ENCODE assay signal across 2 cellular contexts in the genomic region with DNA sequence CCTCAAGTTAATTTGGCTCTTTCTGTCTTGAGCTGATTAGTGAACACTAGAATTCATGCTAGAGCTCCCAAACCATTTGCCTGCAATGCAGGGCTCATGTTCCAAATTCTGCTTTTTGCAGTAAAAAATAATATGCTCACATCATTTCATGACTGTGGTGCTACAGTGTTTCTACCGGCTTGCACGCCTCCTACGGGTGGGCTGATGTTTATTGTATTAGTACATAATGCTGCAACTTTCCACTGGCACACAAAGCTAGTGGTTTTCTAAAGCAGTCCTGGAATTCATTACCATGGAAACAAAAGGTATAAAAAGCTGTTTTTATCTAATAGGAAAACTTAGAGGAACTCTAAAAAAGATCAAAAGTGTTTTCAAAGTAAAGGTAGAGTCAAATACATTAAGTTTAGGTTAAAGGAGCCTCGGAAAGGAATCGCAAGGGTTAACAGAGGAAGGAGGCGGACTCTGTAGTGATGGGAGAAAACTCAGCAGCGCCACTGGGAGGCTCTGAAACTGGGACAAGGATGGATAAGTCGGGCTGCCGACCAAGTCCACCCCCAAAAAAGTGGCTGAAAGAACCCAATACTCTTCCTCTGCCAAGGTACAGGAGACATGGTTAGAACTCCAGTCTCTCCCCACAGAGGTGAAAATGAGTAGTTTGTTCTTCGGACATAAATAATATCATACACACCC.
TF ChIP-seq lines count a peak whose summit lies in the region.

No MANE protein-coding gene starts in this region.

TF ChIP-seq in GM23338, 12 proteins besides CTCF, POLR2A, EP300 and RAD21 (continued from another document):
- TF ChIP-seq, protein P1, sequence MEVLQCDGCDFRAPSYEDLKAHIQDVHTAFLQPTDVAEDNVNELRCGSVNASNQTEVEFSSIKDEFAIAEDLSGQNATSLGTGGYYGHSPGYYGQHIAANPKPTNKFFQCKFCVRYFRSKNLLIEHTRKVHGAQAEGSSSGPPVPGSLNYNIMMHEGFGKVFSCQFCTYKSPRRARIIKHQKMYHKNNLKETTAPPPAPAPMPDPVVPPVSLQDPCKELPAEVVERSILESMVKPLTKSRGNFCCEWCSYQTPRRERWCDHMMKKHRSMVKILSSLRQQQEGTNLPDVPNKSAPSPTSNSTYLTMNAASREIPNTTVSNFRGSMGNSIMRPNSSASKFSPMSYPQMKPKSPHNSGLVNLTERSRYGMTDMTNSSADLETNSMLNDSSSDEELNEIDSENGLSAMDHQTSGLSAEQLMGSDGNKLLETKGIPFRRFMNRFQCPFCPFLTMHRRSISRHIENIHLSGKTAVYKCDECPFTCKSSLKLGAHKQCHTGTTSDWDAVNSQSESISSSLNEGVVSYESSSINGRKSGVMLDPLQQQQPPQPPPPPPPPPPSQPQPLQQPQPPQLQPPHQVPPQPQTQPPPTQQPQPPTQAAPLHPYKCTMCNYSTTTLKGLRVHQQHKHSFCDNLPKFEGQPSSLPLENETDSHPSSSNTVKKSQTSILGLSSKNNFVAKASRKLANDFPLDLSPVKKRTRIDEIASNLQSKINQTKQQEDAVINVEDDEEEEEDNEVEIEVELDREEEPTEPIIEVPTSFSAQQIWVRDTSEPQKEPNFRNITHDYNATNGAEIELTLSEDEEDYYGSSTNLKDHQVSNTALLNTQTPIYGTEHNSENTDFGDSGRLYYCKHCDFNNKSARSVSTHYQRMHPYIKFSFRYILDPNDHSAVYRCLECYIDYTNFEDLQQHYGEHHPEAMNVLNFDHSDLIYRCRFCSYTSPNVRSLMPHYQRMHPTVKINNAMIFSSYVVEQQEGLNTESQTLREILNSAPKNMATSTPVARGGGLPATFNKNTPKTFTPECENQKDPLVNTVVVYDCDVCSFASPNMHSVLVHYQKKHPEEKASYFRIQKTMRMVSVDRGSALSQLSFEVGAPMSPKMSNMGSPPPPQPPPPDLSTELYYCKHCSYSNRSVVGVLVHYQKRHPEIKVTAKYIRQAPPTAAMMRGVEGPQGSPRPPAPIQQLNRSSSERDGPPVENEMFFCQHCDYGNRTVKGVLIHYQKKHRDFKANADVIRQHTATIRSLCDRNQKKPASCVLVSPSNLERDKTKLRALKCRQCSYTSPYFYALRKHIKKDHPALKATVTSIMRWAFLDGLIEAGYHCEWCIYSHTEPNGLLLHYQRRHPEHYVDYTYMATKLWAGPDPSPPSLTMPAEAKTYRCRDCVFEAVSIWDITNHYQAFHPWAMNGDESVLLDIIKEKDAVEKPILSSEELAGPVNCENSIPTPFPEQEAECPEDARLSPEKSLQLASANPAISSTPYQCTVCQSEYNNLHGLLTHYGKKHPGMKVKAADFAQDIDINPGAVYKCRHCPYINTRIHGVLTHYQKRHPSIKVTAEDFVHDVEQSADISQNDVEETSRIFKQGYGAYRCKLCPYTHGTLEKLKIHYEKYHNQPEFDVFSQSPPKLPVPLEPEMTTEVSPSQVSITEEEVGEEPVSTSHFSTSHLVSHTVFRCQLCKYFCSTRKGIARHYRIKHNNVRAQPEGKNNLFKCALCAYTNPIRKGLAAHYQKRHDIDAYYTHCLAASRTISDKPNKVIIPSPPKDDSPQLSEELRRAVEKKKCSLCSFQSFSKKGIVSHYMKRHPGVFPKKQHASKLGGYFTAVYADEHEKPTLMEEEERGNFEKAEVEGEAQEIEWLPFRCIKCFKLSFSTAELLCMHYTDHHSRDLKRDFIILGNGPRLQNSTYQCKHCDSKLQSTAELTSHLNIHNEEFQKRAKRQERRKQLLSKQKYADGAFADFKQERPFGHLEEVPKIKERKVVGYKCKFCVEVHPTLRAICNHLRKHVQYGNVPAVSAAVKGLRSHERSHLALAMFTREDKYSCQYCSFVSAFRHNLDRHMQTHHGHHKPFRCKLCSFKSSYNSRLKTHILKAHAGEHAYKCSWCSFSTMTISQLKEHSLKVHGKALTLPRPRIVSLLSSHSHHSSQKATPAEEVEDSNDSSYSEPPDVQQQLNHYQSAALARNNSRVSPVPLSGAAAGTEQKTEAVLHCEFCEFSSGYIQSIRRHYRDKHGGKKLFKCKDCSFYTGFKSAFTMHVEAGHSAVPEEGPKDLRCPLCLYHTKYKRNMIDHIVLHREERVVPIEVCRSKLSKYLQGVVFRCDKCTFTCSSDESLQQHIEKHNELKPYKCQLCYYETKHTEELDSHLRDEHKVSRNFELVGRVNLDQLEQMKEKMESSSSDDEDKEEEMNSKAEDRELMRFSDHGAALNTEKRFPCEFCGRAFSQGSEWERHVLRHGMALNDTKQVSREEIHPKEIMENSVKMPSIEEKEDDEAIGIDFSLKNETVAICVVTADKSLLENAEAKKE (CRISPR knock-in tag; IDR thresholded peaks at IDR 0.05), result no peak
- TF ChIP-seq, protein P2, sequence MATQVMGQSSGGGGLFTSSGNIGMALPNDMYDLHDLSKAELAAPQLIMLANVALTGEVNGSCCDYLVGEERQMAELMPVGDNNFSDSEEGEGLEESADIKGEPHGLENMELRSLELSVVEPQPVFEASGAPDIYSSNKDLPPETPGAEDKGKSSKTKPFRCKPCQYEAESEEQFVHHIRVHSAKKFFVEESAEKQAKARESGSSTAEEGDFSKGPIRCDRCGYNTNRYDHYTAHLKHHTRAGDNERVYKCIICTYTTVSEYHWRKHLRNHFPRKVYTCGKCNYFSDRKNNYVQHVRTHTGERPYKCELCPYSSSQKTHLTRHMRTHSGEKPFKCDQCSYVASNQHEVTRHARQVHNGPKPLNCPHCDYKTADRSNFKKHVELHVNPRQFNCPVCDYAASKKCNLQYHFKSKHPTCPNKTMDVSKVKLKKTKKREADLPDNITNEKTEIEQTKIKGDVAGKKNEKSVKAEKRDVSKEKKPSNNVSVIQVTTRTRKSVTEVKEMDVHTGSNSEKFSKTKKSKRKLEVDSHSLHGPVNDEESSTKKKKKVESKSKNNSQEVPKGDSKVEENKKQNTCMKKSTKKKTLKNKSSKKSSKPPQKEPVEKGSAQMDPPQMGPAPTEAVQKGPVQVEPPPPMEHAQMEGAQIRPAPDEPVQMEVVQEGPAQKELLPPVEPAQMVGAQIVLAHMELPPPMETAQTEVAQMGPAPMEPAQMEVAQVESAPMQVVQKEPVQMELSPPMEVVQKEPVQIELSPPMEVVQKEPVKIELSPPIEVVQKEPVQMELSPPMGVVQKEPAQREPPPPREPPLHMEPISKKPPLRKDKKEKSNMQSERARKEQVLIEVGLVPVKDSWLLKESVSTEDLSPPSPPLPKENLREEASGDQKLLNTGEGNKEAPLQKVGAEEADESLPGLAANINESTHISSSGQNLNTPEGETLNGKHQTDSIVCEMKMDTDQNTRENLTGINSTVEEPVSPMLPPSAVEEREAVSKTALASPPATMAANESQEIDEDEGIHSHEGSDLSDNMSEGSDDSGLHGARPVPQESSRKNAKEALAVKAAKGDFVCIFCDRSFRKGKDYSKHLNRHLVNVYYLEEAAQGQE (IDR thresholded peaks at IDR 0.05; ENCODE audit: unreplicated experiment), result no peak
- TF ChIP-seq STAT1 (IDR thresholded peaks at IDR 0.05; ENCODE audit: unreplicated experiment) (no peak), POLR2AphosphoS5 (IDR thresholded peaks at IDR 0.05; ENCODE audit: low read depth) (no peak), ZNF331 (CRISPR knock-in tag; IDR thresholded peaks at IDR 0.05; ENCODE audit: low read depth) (no peak), EZH2 (IDR thresholded peaks at IDR 0.05; ENCODE audit: low read depth, unreplicated experiment) (no peak), JUNB (IDR thresholded peaks at IDR 0.05; ENCODE audit: unreplicated experiment) (no peak), NANOG (IDR thresholded peaks at IDR 0.05; ENCODE audit: borderline replicate concordance) (no peak)

TF ChIP-seq in WTC11, 78 proteins besides CTCF, POLR2A, EP300 and RAD21 (continued from another document):
- TF ChIP-seq, protein P3, sequence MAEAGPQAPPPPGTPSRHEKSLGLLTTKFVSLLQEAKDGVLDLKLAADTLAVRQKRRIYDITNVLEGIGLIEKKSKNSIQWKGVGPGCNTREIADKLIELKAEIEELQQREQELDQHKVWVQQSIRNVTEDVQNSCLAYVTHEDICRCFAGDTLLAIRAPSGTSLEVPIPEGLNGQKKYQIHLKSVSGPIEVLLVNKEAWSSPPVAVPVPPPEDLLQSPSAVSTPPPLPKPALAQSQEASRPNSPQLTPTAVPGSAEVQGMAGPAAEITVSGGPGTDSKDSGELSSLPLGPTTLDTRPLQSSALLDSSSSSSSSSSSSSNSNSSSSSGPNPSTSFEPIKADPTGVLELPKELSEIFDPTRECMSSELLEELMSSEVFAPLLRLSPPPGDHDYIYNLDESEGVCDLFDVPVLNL (CRISPR knock-in tag; IDR thresholded peaks at IDR 0.05; ENCODE audit: borderline replicate concordance, low read depth), result no peak
- TF ChIP-seq, protein P4, sequence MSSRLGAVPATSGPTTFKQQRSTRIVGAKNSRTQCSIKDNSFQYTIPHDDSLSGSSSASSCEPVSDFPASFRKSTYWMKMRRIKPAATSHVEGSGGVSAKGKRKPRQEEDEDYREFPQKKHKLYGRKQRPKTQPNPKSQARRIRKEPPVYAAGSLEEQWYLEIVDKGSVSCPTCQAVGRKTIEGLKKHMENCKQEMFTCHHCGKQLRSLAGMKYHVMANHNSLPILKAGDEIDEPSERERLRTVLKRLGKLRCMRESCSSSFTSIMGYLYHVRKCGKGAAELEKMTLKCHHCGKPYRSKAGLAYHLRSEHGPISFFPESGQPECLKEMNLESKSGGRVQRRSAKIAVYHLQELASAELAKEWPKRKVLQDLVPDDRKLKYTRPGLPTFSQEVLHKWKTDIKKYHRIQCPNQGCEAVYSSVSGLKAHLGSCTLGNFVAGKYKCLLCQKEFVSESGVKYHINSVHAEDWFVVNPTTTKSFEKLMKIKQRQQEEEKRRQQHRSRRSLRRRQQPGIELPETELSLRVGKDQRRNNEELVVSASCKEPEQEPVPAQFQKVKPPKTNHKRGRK (CRISPR knock-in tag; IDR thresholded peaks at IDR 0.05; ENCODE audit: borderline replicate concordance), result no peak
- TF ChIP-seq, protein P5, sequence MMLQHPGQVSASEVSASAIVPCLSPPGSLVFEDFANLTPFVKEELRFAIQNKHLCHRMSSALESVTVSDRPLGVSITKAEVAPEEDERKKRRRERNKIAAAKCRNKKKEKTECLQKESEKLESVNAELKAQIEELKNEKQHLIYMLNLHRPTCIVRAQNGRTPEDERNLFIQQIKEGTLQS (CRISPR knock-in tag; conservative IDR thresholded peaks at IDR 0.05), result no peak
- TF ChIP-seq RELA (CRISPR knock-in tag; IDR thresholded peaks at IDR 0.05; ENCODE audit: borderline replicate concordance) (no peak), ZNF317 (CRISPR knock-in tag; IDR thresholded peaks at IDR 0.05; ENCODE audit: borderline replicate concordance, low read depth) (no peak), FOXK1 (CRISPR knock-in tag; IDR thresholded peaks at IDR 0.05) (no peak), ZNF396 (CRISPR knock-in tag; IDR thresholded peaks at IDR 0.05; ENCODE audit: borderline replicate concordance) (no peak), FOXJ3 (CRISPR knock-in tag; IDR thresholded peaks at IDR 0.05; ENCODE audit: borderline replicate concordance) (no peak), NR2C2 (CRISPR knock-in tag; IDR thresholded peaks at IDR 0.05) (no peak), ZNF138 (CRISPR knock-in tag; conservative IDR thresholded peaks at IDR 0.05) (no peak), ZNF263 (CRISPR knock-in tag; IDR thresholded peaks at IDR 0.05; ENCODE audit: low read depth) (no peak)
- TF ChIP-seq, protein P6, sequence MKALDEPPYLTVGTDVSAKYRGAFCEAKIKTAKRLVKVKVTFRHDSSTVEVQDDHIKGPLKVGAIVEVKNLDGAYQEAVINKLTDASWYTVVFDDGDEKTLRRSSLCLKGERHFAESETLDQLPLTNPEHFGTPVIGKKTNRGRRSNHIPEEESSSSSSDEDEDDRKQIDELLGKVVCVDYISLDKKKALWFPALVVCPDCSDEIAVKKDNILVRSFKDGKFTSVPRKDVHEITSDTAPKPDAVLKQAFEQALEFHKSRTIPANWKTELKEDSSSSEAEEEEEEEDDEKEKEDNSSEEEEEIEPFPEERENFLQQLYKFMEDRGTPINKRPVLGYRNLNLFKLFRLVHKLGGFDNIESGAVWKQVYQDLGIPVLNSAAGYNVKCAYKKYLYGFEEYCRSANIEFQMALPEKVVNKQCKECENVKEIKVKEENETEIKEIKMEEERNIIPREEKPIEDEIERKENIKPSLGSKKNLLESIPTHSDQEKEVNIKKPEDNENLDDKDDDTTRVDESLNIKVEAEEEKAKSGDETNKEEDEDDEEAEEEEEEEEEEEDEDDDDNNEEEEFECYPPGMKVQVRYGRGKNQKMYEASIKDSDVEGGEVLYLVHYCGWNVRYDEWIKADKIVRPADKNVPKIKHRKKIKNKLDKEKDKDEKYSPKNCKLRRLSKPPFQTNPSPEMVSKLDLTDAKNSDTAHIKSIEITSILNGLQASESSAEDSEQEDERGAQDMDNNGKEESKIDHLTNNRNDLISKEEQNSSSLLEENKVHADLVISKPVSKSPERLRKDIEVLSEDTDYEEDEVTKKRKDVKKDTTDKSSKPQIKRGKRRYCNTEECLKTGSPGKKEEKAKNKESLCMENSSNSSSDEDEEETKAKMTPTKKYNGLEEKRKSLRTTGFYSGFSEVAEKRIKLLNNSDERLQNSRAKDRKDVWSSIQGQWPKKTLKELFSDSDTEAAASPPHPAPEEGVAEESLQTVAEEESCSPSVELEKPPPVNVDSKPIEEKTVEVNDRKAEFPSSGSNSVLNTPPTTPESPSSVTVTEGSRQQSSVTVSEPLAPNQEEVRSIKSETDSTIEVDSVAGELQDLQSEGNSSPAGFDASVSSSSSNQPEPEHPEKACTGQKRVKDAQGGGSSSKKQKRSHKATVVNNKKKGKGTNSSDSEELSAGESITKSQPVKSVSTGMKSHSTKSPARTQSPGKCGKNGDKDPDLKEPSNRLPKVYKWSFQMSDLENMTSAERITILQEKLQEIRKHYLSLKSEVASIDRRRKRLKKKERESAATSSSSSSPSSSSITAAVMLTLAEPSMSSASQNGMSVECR (CRISPR knock-in tag; IDR thresholded peaks at IDR 0.05; ENCODE audit: borderline replicate concordance), result no peak
- TF ChIP-seq, protein P7, sequence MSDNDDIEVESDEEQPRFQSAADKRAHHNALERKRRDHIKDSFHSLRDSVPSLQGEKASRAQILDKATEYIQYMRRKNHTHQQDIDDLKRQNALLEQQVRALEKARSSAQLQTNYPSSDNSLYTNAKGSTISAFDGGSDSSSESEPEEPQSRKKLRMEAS (CRISPR knock-in tag; IDR thresholded peaks at IDR 0.05), result no peak
- TF ChIP-seq, protein P8, sequence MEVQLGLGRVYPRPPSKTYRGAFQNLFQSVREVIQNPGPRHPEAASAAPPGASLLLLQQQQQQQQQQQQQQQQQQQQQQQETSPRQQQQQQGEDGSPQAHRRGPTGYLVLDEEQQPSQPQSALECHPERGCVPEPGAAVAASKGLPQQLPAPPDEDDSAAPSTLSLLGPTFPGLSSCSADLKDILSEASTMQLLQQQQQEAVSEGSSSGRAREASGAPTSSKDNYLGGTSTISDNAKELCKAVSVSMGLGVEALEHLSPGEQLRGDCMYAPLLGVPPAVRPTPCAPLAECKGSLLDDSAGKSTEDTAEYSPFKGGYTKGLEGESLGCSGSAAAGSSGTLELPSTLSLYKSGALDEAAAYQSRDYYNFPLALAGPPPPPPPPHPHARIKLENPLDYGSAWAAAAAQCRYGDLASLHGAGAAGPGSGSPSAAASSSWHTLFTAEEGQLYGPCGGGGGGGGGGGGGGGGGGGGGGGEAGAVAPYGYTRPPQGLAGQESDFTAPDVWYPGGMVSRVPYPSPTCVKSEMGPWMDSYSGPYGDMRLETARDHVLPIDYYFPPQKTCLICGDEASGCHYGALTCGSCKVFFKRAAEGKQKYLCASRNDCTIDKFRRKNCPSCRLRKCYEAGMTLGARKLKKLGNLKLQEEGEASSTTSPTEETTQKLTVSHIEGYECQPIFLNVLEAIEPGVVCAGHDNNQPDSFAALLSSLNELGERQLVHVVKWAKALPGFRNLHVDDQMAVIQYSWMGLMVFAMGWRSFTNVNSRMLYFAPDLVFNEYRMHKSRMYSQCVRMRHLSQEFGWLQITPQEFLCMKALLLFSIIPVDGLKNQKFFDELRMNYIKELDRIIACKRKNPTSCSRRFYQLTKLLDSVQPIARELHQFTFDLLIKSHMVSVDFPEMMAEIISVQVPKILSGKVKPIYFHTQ (CRISPR knock-in tag; IDR thresholded peaks at IDR 0.05), result no peak
TF ChIP-seq in WTC11: peak in this region for 0.
